ENCODE assay signal across 9 cellular contexts in genomic region chr6:498795-499231, GRCh38.
A peak's percentile ranks its signal among the peaks of the same experiment; 100 is the strongest.
DNase-seq lines count a peak whose midpoint lies in the region; ATAC-seq and TF ChIP-seq lines count a peak whose summit lies in the region.
"Had no signal": no experiment of that assay in that cellular context is flagged by ENCODE, and none has a peak within 500 bp of the region (broad histone marks: within the 10 kb centered on the region; RNA-seq: fewer than 3 reads in every experiment).

No MANE protein-coding gene starts in this region.

- intact Hi-C loops in activated CD4-positive, alpha-beta T cell treated with anti-CD3 and anti-CD28 coated beads, Interleukin-2, amount 10 ng/mL, durations not matched to agents 24 days and 14 days (cut with micrococcal nuclease): loop anchor here (1.0 to 2.0 kb wide), 7 partner anchors 8 to 310 kb away; no protein-coding TSS in a partner anchor
- intact Hi-C loops in spleen (cut with DNase I; ENCODE audit: low total_unique reads): no loop called here
- intact Hi-C loops in adrenal gland (cut with DNase I): no loop called here
- intact Hi-C loops in mammary epithelial cell (cut with micrococcal nuclease): no loop called here
- intact Hi-C loops in prostate gland (cut with DNase I): no loop called here

- in situ Hi-C loops in mammary epithelial cell (cut with MboI; ENCODE audit: low sequenced_read_pairs in 2 of 2): no loop called here

- H3K4me3 Mint-ChIP-seq in activated CD4-positive, alpha-beta T cell treated with anti-CD3 and anti-CD28 coated beads, Interleukin-2, amount 10 ng/mL, durations not matched to agents 24 days and 14 days: peak overlapping the region; percentile 78

- H4K20me1 ChIP-seq in mammary epithelial cell (ENCODE audit: insufficient read depth, low read length): no peaks in the 10 kb centered on the region

- no peak overlapping the region for H2AFZ ChIP-seq in mammary epithelial cell (ENCODE audit: low read depth, low read length)

- no peak overlapping the region for H3K4me2 ChIP-seq in mammary epithelial cell (ENCODE audit: insufficient read depth, low read depth, low read length)
- H3K4me2 ChIP-seq: smooth muscle cell had no signal

- CTCF ChIA-PET in mammary epithelial cell (lab: Charles Lee; ENCODE audit: low non-redundant PET): no interaction called here

- peak; percentile 88 for DNase-seq in activated CD4-positive, alpha-beta T cell treated with anti-CD3 and anti-CD28 coated beads, Interleukin-2, amount 10 ng/mL, durations not matched to agents 24 days and 14 days
- no peak for DNase-seq in spleen
- no peak for DNase-seq in adrenal gland
- no peak for DNase-seq in mammary epithelial cell
- DNase-seq in prostate gland (ENCODE audit: low spot score): no peak
- DNase-seq in NCI-H82 treated with DMSO at 0.1 percent for 48 hours (lab: John Stamatoyannopoulos, UW; ENCODE audit: unreplicated experiment): no peak

- peaks cover 73% of the 10 kb centered on the region for H3K4me1 Mint-ChIP-seq in activated CD4-positive, alpha-beta T cell treated with anti-CD3 and anti-CD28 coated beads, Interleukin-2, amount 10 ng/mL, durations not matched to agents 24 days and 14 days

- ATAC-seq in GM19025 (IDR thresholded peaks at IDR 0.05; ENCODE audit: low read depth, unreplicated experiment) (peak; percentile 66), HG03066 (IDR thresholded peaks at IDR 0.05; ENCODE audit: low read depth, unreplicated experiment) (peak; percentile 65)

- TF ChIP-seq CTCF in spleen (IDR thresholded peaks at IDR 0.05 in 8 of 11, conservative IDR thresholded peaks at IDR 0.05 in 3 of 11) (no peak), adrenal gland (IDR thresholded peaks at IDR 0.05) (no peak), mammary epithelial cell (conservative IDR thresholded peaks at IDR 0.05 in 1 of 2, IDR thresholded peaks at IDR 0.05 in 1 of 2; ENCODE audit: extremely low read depth in 1 of 2, insufficient read depth in 1 of 2, low read depth in 1 of 2, low read length in 2 of 2) (no peak), prostate gland (IDR thresholded peaks at IDR 0.05) (no peak)

- H3K36me3 ChIP-seq in spleen (peaks cover 0 to 48% (median 14%) of the 10 kb centered on the region in 6 donors), adrenal gland (replicated peaks in 1 of 2) (peaks cover 0 to 17% of the 10 kb centered on the region in 2 donors), mammary epithelial cell (ENCODE audit: insufficient read depth, low read length) (peaks cover 3% of the 10 kb centered on the region), prostate gland (no peaks in the 10 kb centered on the region)

- peak overlapping the region; percentile 92 for H3K27ac Mint-ChIP-seq in activated CD4-positive, alpha-beta T cell treated with anti-CD3 and anti-CD28 coated beads, Interleukin-2, amount 10 ng/mL, durations not matched to agents 24 days and 14 days

- 43 to 57% (median 53%) methylated on average over 9 of the region's 9 CpGs for WGBS in spleen, 5 donors
- 80 to 87% (median 84%) methylated on average over 9 of the region's 9 CpGs for WGBS in adrenal gland, 4 donors
- WGBS in mammary epithelial cell (ENCODE audit: low coverage, missing lambda C conversion rate): 96% methylated on average over 8 of the region's 9 CpGs
- 91% methylated on average over 9 of the region's 9 CpGs for WGBS in prostate gland

- H3K27me3 ChIP-seq in spleen (replicated peaks in 1 of 7) (no peaks in the 10 kb centered on the region), adrenal gland (no peaks in the 10 kb centered on the region), mammary epithelial cell (ENCODE audit: insufficient read depth, low read length) (no peaks in the 10 kb centered on the region), prostate gland (replicated peaks; ENCODE audit: insufficient read depth) (no peaks in the 10 kb centered on the region)

- H3K36me3 Mint-ChIP-seq in activated CD4-positive, alpha-beta T cell treated with anti-CD3 and anti-CD28 coated beads, Interleukin-2, amount 10 ng/mL, durations not matched to agents 24 days and 14 days (ENCODE audit: low read depth): peaks cover 33% of the 10 kb centered on the region

- H3K27ac ChIP-seq in spleen (peak overlapping the region in 6 of 8 donors; percentile 24 to 73 (median 54)), adrenal gland (no peak overlapping the region), mammary epithelial cell (ENCODE audit: insufficient read depth, low read depth, low read length) (no peak overlapping the region), prostate gland (no peak overlapping the region)

- H3K4me1 ChIP-seq in spleen (peaks cover 4 to 45% (median 28%) of the 10 kb centered on the region in 6 donors), adrenal gland (replicated peaks in 1 of 2) (no peaks in the 10 kb centered on the region), mammary epithelial cell (ENCODE audit: insufficient read depth, low read length) (no peaks in the 10 kb centered on the region), prostate gland (replicated peaks) (no peaks in the 10 kb centered on the region)

- H3K9ac ChIP-seq in mammary epithelial cell (ENCODE audit: insufficient read depth, low read length): no peak overlapping the region

- H3K4me3 ChIP-seq in spleen (no peak overlapping the region), adrenal gland (no peak overlapping the region), mammary epithelial cell (replicated peaks in 1 of 3; ENCODE audit: insufficient read depth in 1 of 3, low read depth in 2 of 3, low read length in 3 of 3) (no peak overlapping the region), prostate gland (no peak overlapping the region)
- H3K4me3 ChIP-seq: smooth muscle cell had no signal

- TF ChIP-seq POLR2A in spleen (IDR thresholded peaks at IDR 0.05) (no peak), adrenal gland (IDR thresholded peaks at IDR 0.05) (no peak), prostate gland (IDR thresholded peaks at IDR 0.05) (no peak)

- H3K9me3 Mint-ChIP-seq in activated CD4-positive, alpha-beta T cell treated with anti-CD3 and anti-CD28 coated beads, Interleukin-2, amount 10 ng/mL, durations not matched to agents 24 days and 14 days: no peaks in the 10 kb centered on the region

- H3K27me3 Mint-ChIP-seq in activated CD4-positive, alpha-beta T cell treated with anti-CD3 and anti-CD28 coated beads, Interleukin-2, amount 10 ng/mL, durations not matched to agents 24 days and 14 days: no peaks in the 10 kb centered on the region

- dilution Hi-C loops in mammary epithelial cell (cut with HindIII; ENCODE audit: low sequenced_read_pairs): loop anchor here (5.0 kb wide), 1 partner anchor 52 kb away; no protein-coding TSS in a partner anchor

- H3K79me2 ChIP-seq in mammary epithelial cell (ENCODE audit: insufficient read depth, low read length): no peaks in the 10 kb centered on the region

- no TSS peak for BruUV-seq in mammary epithelial cell (replicated peaks; lab: Mats Ljungman, UMichigan)

- H3K9me3 ChIP-seq in spleen (no peaks in the 10 kb centered on the region), adrenal gland (replicated peaks in 1 of 3) (no peaks in the 10 kb centered on the region), mammary epithelial cell (replicated peaks; ENCODE audit: insufficient read depth, low read length) (no peaks in the 10 kb centered on the region), prostate gland (no peaks in the 10 kb centered on the region)

Comparison
In these comparisons a context has a peak if more than half of its experiments do, and no peak if none do; other contexts are left out.
1. H3K27ac ChIP-seq: peak in spleen (6 of 8); none in adrenal gland (0 of 5), mammary epithelial cell (single experiment) and prostate gland (0 of 2).